In the genomic region with DNA sequence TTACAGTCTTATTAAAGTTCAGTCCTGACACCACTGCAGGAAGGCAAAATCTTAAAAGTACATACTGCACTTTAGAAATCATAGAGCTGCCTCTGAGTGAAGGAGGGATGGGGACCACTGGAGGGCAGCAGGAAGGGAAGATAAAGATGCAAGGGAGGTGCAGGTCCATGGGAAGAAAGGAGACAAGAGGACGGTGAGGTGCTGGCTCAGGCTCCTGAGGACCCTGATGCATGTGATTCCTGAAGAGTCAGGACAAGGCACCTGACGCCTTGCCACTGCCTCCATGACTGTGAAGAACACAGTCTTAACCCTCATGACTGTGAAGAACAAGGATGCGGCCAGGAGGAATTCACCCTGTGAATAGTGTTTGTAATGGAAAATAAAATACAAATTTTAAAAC, we compare ENCODE assay signal across 18 cellular contexts.
"Had no signal": no experiment of that assay in that cellular context is flagged by ENCODE, and none has a peak within 500 bp of the region (broad histone marks: within the 10 kb centered on the region; RNA-seq: fewer than 3 reads in every experiment).

No MANE protein-coding gene starts in this region.

- H3K4me1 Mint-ChIP-seq: activated CD8-positive, alpha-beta memory T cell treated with anti-CD3 and anti-CD28 coated beads, Interleukin-2, amount 10 ng/mL, durations not matched to agents 7 days and 5 days had no signal

- H3K4me3 ChIP-seq: breast epithelium, mucosa of descending colon, thoracic aorta had no signal

- H3K27me3 Mint-ChIP-seq: activated CD8-positive, alpha-beta memory T cell treated with anti-CD3 and anti-CD28 coated beads, Interleukin-2, amount 10 ng/mL, durations not matched to agents 7 days and 5 days; activated naive CD8-positive, alpha-beta T cell treated with anti-CD3 and anti-CD28 coated beads for 36 hours; activated T-cell treated with anti-CD3 and anti-CD28 coated beads, Interleukin-2, amount 50 U/mL, for 24 hours; stimulated activated naive CD8-positive, alpha-beta T cell treated with anti-CD3 and anti-CD28 coated beads, Interleukin-15, amount 100 ng/mL, for 72 hours had no signal

- H3K36me3 Mint-ChIP-seq: activated CD8-positive, alpha-beta memory T cell treated with anti-CD3 and anti-CD28 coated beads, Interleukin-2, amount 10 ng/mL, durations not matched to agents 7 days and 5 days; activated naive CD8-positive, alpha-beta T cell treated with anti-CD3 and anti-CD28 coated beads for 36 hours had no signal

- H3K4me3 Mint-ChIP-seq: activated CD8-positive, alpha-beta memory T cell treated with anti-CD3 and anti-CD28 coated beads, Interleukin-2, amount 10 ng/mL, durations not matched to agents 7 days and 5 days; activated naive CD8-positive, alpha-beta T cell treated with anti-CD3 and anti-CD28 coated beads for 36 hours; activated T-cell treated with anti-CD3 and anti-CD28 coated beads, Interleukin-2, amount 50 U/mL, for 24 hours; nephron; stimulated activated naive CD8-positive, alpha-beta T cell treated with anti-CD3 and anti-CD28 coated beads, Interleukin-15, amount 100 ng/mL, for 72 hours; T-helper 1 cell treated with Interleukin-12 subunit alpha and Interleukin-12 subunit beta and Interleukin-4 antibody, amounts not matched to agents 30 μg/mL and 1 μg/mL, for 36 hours had no signal

- H3K36me3 ChIP-seq: breast epithelium, thoracic aorta had no signal

- H3K27ac ChIP-seq: breast epithelium, foreskin keratinocyte, thoracic aorta had no signal

- H3K27me3 ChIP-seq: breast epithelium had no signal

- H3K9me3 ChIP-seq: breast epithelium, mucosa of descending colon, thoracic aorta had no signal

- DNase-seq: activated CD4-positive, alpha-beta T cell treated with anti-CD3 and anti-CD28 coated beads, Interleukin-2, amount 50 U/mL, for 48 hours; activated CD8-positive, alpha-beta memory T cell treated with anti-CD3 and anti-CD28 coated beads, Interleukin-2, amount 10 ng/mL, durations not matched to agents 7 days and 5 days; activated effector memory CD4-positive, alpha-beta T cell treated with anti-CD3 and anti-CD28 coated beads, Interleukin-2, amount 50 U/mL, for 16 hours; activated naive CD8-positive, alpha-beta T cell treated with anti-CD3 and anti-CD28 coated beads for 36 hours; activated T-cell treated with anti-CD3 and anti-CD28 coated beads, Interleukin-2, amount 50 U/mL, for 24 hours; aorta; foreskin keratinocyte; islet precursor cell; mucosa of descending colon; stimulated activated CD4-positive, alpha-beta T cell treated with anti-CD3 and anti-CD28 coated beads, Interleukin-15, amount 100 ng/mL, for 24 hours; stimulated activated CD4-positive, alpha-beta T cell treated with anti-CD3 and anti-CD28 coated beads, Interleukin-4, amount 100 ng/mL, for 24 hours; stimulated activated naive CD8-positive, alpha-beta T cell treated with anti-CD3 and anti-CD28 coated beads, Interleukin-15, amount 100 ng/mL, for 72 hours had no signal

- H3K4me1 ChIP-seq: breast epithelium, foreskin keratinocyte had no signal

- ATAC-seq: activated CD4-positive, CD25-positive, alpha-beta regulatory T cell treated with anti-CD3 and anti-CD28 coated beads, Interleukin-2, amount 50 U/mL, for 24 hours; activated CD8-positive, alpha-beta memory T cell treated with anti-CD3 and anti-CD28 coated beads, Interleukin-2, amount 10 ng/mL, durations not matched to agents 7 days and 5 days; foreskin keratinocyte; left lobe of liver; mucosa of descending colon; stimulated activated naive CD8-positive, alpha-beta T cell treated with anti-CD3 and anti-CD28 coated beads, Interleukin-15, amount 100 ng/mL, for 72 hours had no signal

- H3K9me3 Mint-ChIP-seq: activated naive CD8-positive, alpha-beta T cell treated with anti-CD3 and anti-CD28 coated beads for 36 hours; activated T-cell treated with anti-CD3 and anti-CD28 coated beads, Interleukin-2, amount 50 U/mL, for 24 hours had no signal

- H3K27ac Mint-ChIP-seq: activated CD8-positive, alpha-beta memory T cell treated with anti-CD3 and anti-CD28 coated beads, Interleukin-2, amount 10 ng/mL, durations not matched to agents 7 days and 5 days; activated naive CD8-positive, alpha-beta T cell treated with anti-CD3 and anti-CD28 coated beads for 36 hours; activated T-cell treated with anti-CD3 and anti-CD28 coated beads, Interleukin-2, amount 50 U/mL, for 24 hours; stimulated activated naive CD8-positive, alpha-beta T cell treated with anti-CD3 and anti-CD28 coated beads, Interleukin-15, amount 100 ng/mL, for 72 hours; T-helper 1 cell treated with Interleukin-12 subunit alpha and Interleukin-12 subunit beta and Interleukin-4 antibody, amounts not matched to agents 30 μg/mL and 1 μg/mL, for 36 hours had no signal
